18 cellular contexts compared by ENCODE assay signal in genomic region chr15:26867199-26868007, GRCh38. TPM values are rescaled to one million over a fixed set of nuclear protein-coding genes. Genes with fewer than 3 reads are reported as not detected.
DNase-seq lines count a peak whose midpoint lies in the region; ATAC-seq and TF ChIP-seq lines count a peak whose summit lies in the region.
"Had no signal": no experiment of that assay in that cellular context is flagged by ENCODE, and none has a peak within 500 bp of the region (broad histone marks: within the 10 kb centered on the region; RNA-seq: fewer than 3 reads in every experiment).

No MANE protein-coding gene starts in this region.

- H3K27ac ChIP-seq in caudate nucleus (ENCODE audit: low read depth, low read length) (peak overlapping the region; percentile 16), layer of hippocampus (ENCODE audit: low read depth, low read length) (peak overlapping the region; percentile 18)
- no peak overlapping the region for H3K27ac ChIP-seq in CD8-positive, alpha-beta T cell (ENCODE audit: low read depth, low read length)
- H3K27ac ChIP-seq: HL-60, prostate gland, SK-N-MC, thyroid gland had no signal

- no peaks in the 10 kb centered on the region for H3K9me3 ChIP-seq in CD8-positive, alpha-beta T cell (ENCODE audit: low read length)
- H3K9me3 ChIP-seq: prostate gland, thyroid gland had no signal

- ATAC-seq in stimulated activated naive CD8-positive, alpha-beta T cell treated with anti-CD3 and anti-CD28 coated beads, Interleukin-15, Interleukin-2, amounts not matched to agents 100 U/mL and 50 U/mL, for 24 hours, result peak; percentile 19
- ATAC-seq in stimulated activated naive CD8-positive, alpha-beta T cell treated with anti-CD3 and anti-CD28 coated beads, Interleukin-15, amount 100 ng/mL, for 72 hours, result no peak
- no peak for ATAC-seq in CD8-positive, alpha-beta T cell
- ATAC-seq in HG02870 (IDR thresholded peaks at IDR 0.05; ENCODE audit: unreplicated experiment) (no peak), sciatic nerve (no peak)
- ATAC-seq: activated CD4-positive, alpha-beta T cell treated with anti-CD3 and anti-CD28 coated beads for 36 hours had no signal

- H3K27me3 ChIP-seq in layer of hippocampus (ENCODE audit: control insufficient read depth, insufficient read depth, low read length), result peaks cover 16% of the 10 kb centered on the region
- no peaks in the 10 kb centered on the region for H3K27me3 ChIP-seq in CD8-positive, alpha-beta T cell (ENCODE audit: insufficient read depth, low read length)

- POLR2A ChIA-PET in CD8-positive, alpha-beta T cell (lab: Charles Lee), result no interaction called here

- DNase-seq in stimulated activated naive CD8-positive, alpha-beta T cell treated with anti-CD3 and anti-CD28 coated beads, Interleukin-15, Interleukin-2, amounts not matched to agents 100 U/mL and 50 U/mL, for 24 hours, result no peak
- DNase-seq in stimulated activated naive CD8-positive, alpha-beta T cell treated with anti-CD3 and anti-CD28 coated beads, Interleukin-15, amount 100 ng/mL, for 72 hours, result no peak
- DNase-seq in caudate nucleus (lab: John Stamatoyannopoulos, UW) (peak in 2 of 61 donors; percentile 42 to 56), sciatic nerve (ENCODE audit: low spot score) (no peak), HCEC 1CT (no peak)
- DNase-seq in CD8-positive, alpha-beta T cell, result no peak
- DNase-seq: activated effector memory CD4-positive, alpha-beta T cell treated with anti-CD3 and anti-CD28 coated beads, Interleukin-2, amount 50 U/mL, for 16 hours; CD4-positive, alpha-beta memory T cell; cerebellar nuclear complex had no signal

- H3K4me1 Mint-ChIP-seq in stimulated activated naive CD8-positive, alpha-beta T cell treated with anti-CD3 and anti-CD28 coated beads, Interleukin-15, amount 100 ng/mL, for 72 hours, result no peaks in the 10 kb centered on the region
- no peaks in the 10 kb centered on the region for H3K4me1 Mint-ChIP-seq in CD8-positive, alpha-beta T cell (ENCODE audit: low read depth)
- H3K4me1 Mint-ChIP-seq: activated CD4-positive, alpha-beta T cell treated with anti-CD3 and anti-CD28 coated beads for 36 hours; CD4-positive, alpha-beta memory T cell had no signal

- CTCF ChIA-PET in CD8-positive, alpha-beta T cell (lab: Charles Lee), result no interaction called here

- no peaks in the 10 kb centered on the region for H3K36me3 Mint-ChIP-seq in CD8-positive, alpha-beta T cell
- H3K36me3 Mint-ChIP-seq: CD4-positive, alpha-beta memory T cell had no signal

- H3K4me1 ChIP-seq in CD8-positive, alpha-beta T cell (ENCODE audit: insufficient read depth, low read length), result no peaks in the 10 kb centered on the region

- no peak overlapping the region for H3K4me3 Mint-ChIP-seq in stimulated activated naive CD8-positive, alpha-beta T cell treated with anti-CD3 and anti-CD28 coated beads, Interleukin-15, amount 100 ng/mL, for 72 hours
- no peak overlapping the region for H3K4me3 Mint-ChIP-seq in CD8-positive, alpha-beta T cell
- H3K4me3 Mint-ChIP-seq: activated CD4-positive, alpha-beta T cell treated with anti-CD3 and anti-CD28 coated beads for 36 hours; CD4-positive, alpha-beta memory T cell had no signal

- H3K4me3 ChIP-seq in CD8-positive, alpha-beta T cell (ENCODE audit: low read depth, low read length), result no peak overlapping the region
- H3K4me3 ChIP-seq: SK-N-MC, thyroid gland had no signal

- intact Hi-C loops in CD8-positive, alpha-beta T cell (cut with DNase I, micrococcal nuclease), result no loop called here
- intact Hi-C loops in sciatic nerve (cut with DNase I), result no loop called here

- H3K27me3 Mint-ChIP-seq in stimulated activated naive CD8-positive, alpha-beta T cell treated with anti-CD3 and anti-CD28 coated beads, Interleukin-15, amount 100 ng/mL, for 72 hours, result peaks cover 47% of the 10 kb centered on the region
- H3K27me3 Mint-ChIP-seq in CD8-positive, alpha-beta T cell (ENCODE audit: low read depth), result peaks cover 25% of the 10 kb centered on the region

- TF ChIP-seq CTCF in CD8-positive, alpha-beta T cell (IDR thresholded peaks at IDR 0.05), result no peak

- no peaks in the 10 kb centered on the region for H3K9me3 Mint-ChIP-seq in stimulated activated naive CD8-positive, alpha-beta T cell treated with anti-CD3 and anti-CD28 coated beads, Interleukin-15, amount 100 ng/mL, for 72 hours
- H3K9me3 Mint-ChIP-seq in CD8-positive, alpha-beta T cell, result no peaks in the 10 kb centered on the region

- H3K27ac Mint-ChIP-seq in stimulated activated naive CD8-positive, alpha-beta T cell treated with anti-CD3 and anti-CD28 coated beads, Interleukin-15, amount 100 ng/mL, for 72 hours, result no peak overlapping the region
- no peak overlapping the region for H3K27ac Mint-ChIP-seq in CD8-positive, alpha-beta T cell
- H3K27ac Mint-ChIP-seq: activated CD4-positive, alpha-beta T cell treated with anti-CD3 and anti-CD28 coated beads for 36 hours; CD4-positive, alpha-beta memory T cell had no signal

- H3K36me3 ChIP-seq in CD8-positive, alpha-beta T cell (ENCODE audit: insufficient read depth, low read length), result no peaks in the 10 kb centered on the region
- H3K36me3 ChIP-seq: prostate gland, thyroid gland had no signal

RNA-seq across cellular contexts. Expression of gene GABRA5, which starts 0.5 kb away (rescaled TPM):
- not detected for total RNA-seq in CD8-positive, alpha-beta T cell
- not detected for total RNA-seq in sciatic nerve
- total RNA-seq: activated CD4-positive, alpha-beta T cell treated with anti-CD3 and anti-CD28 coated beads for 36 hours; CD4-positive, alpha-beta memory T cell; fibroblast of lung; liver had no signal
